ENCODE assay signal across 8 cellular contexts in genomic region chr2:231680992-231681852, GRCh38. TPM values are rescaled to one million over a fixed set of nuclear protein-coding genes. Genes with fewer than 3 reads are reported as not detected.
DNase-seq lines count a peak whose midpoint lies in the region; ATAC-seq, FAIRE-seq and TF ChIP-seq lines count a peak whose summit lies in the region.

No MANE protein-coding gene starts in this region.

- no peaks in the 10 kb centered on the region for H3K9me3 ChIP-seq in BLaER1
- no peaks in the 10 kb centered on the region for H3K9me3 ChIP-seq in H1 (ENCODE audit: insufficient read depth in 2 of 2, low read depth in 1 of 2, low read length in 1 of 2)
- H3K9me3 ChIP-seq in lower lobe of right lung: no peaks in the 10 kb centered on the region

- 10% methylated on average over 45 of the region's 79 CpGs; no CpG with 5 or more reads in 1 of the 2 experiments for WGBS in H1 (ENCODE audit: extremely low coverage in 1 of 2, insufficient coverage in 1 of 2, insufficient read length in 1 of 2, insufficient replicate concordance in 2 of 2, low coverage in 1 of 2, low lambda C conversion rate in 2 of 2, missing lambda C conversion rate in 1 of 2), 2 experiments

- peak overlapping the region; percentile 100 for H3K56ac ChIP-seq in H1 (replicated peaks; ENCODE audit: insufficient read length, low read depth, low read length)

- peaks cover 9% of the 10 kb centered on the region; the same call in 1 of the 2 replicates for H3K23me2 ChIP-seq in H1 (ENCODE audit: low read depth, low read length)

- H3K14ac ChIP-seq in H1 (ENCODE audit: insufficient read length): no peak overlapping the region

- no peak overlapping the region for H2BK20ac ChIP-seq in H1 (ENCODE audit: low read length)

- POLR2A ChIA-PET in RWPE1 (lab: Yijun Ruan, JAX; ENCODE audit: low non-redundant PET) (interaction anchor here (0.6 kb wide), 1 partner anchor 122 kb away, joined by 4 read pairs; no protein-coding TSS in a partner anchor), H1 (lab: Charles Lee; ENCODE audit: partially characterized antibody) (interaction anchor here (0.6 to 27.8 kb wide), 11 partner anchors 3 to 122 kb away, joined by 3 to 1080 read pairs (median 5); partner anchors contain the start of gene PTMA)

- peak overlapping the region; percentile 99 for H4K8ac ChIP-seq in H1 (ENCODE audit: extremely low read depth, insufficient read depth, low read length)

- no peak for TF ChIP-seq EP300 in H1 (IDR thresholded peaks at IDR 0.05; ENCODE audit: borderline replicate concordance in 1 of 2, low read depth in 2 of 2, low read length in 2 of 2)

- H2BK15ac ChIP-seq in H1 (ENCODE audit: low read length): 0 out of 2 replicates have a peak overlapping the region, but pooled peaks have one; percentile 46

- H3K4me1 ChIP-seq in BLaER1 (peaks cover 78% of the 10 kb centered on the region), H1 (replicated peaks in 1 of 4; ENCODE audit: control insufficient read depth in 3 of 4, insufficient read depth in 4 of 4, low read length in 3 of 4) (peaks cover 0 to 40% (median 24%) of the 10 kb centered on the region in 4 experiments; a peak in 6 of 7 replicates), lower lobe of right lung (peaks cover 19% of the 10 kb centered on the region)

- no peaks in the 10 kb centered on the region for H3K79me2 ChIP-seq in H1 (ENCODE audit: control insufficient read depth in 1 of 2, insufficient read depth in 2 of 2, low read length in 2 of 2)

- H2BK120ac ChIP-seq in H1 (replicated peaks; ENCODE audit: low read depth, low read length): peak overlapping the region; percentile 55

- peaks cover 21% of the 10 kb centered on the region; the same call in 1 of the 2 replicates for H4K20me1 ChIP-seq in BLaER1
- H4K20me1 ChIP-seq in H1 (replicated peaks in 1 of 2; ENCODE audit: control insufficient read depth in 1 of 2, insufficient read depth in 2 of 2, low read length in 2 of 2): no peaks in the 10 kb centered on the region

- DNase-seq in RWPE1 (ENCODE audit: low spot score) (peak; percentile 71), H1 (ENCODE audit: low read depth in 1 of 2, low spot score in 2 of 2) (peak in 1 of 2 experiments; percentile 91), lower lobe of right lung (peak; percentile 91), superior temporal gyrus (ENCODE audit: extremely low spot score) (peak; percentile 80), NCI-H1092 treated with DMSO at 0.1 percent for 48 hours (lab: John Stamatoyannopoulos, UW) (no peak)

- no peak overlapping the region for H3K23ac ChIP-seq in H1 (ENCODE audit: insufficient read length)

- peak overlapping the region; percentile 99 for H3K4me2 ChIP-seq in BLaER1
- peak overlapping the region; percentile 88 to 97 for H3K4me2 ChIP-seq in H1 (ENCODE audit: insufficient read depth in 1 of 2, low read depth in 2 of 2, low read length in 2 of 2)

- no peak; a peak in 1 of 4 replicates for TF ChIP-seq RAD21 in H1 (IDR thresholded peaks at IDR 0.05 in 1 of 2, conservative IDR thresholded peaks at IDR 0.05 in 1 of 2; ENCODE audit: low read depth in 2 of 2, low read length in 2 of 2)

- H2AK5ac ChIP-seq in H1 (ENCODE audit: low read depth, low read length): peak overlapping the region; percentile 97

- peaks cover 8% of the 10 kb centered on the region for H3K36me3 ChIP-seq in BLaER1
- no peaks in the 10 kb centered on the region for H3K36me3 ChIP-seq in H1 (ENCODE audit: control insufficient read depth in 2 of 4, insufficient read depth in 4 of 4, low read length in 3 of 4)
- H3K36me3 ChIP-seq in lower lobe of right lung: no peaks in the 10 kb centered on the region

- peak overlapping the region; percentile 85 for H3K4me3 ChIP-seq in BLaER1
- peak overlapping the region; percentile 66 to 88 (median 70) for H3K4me3 ChIP-seq in H1 (ENCODE audit: extremely low read depth in 1 of 4, insufficient read depth in 2 of 4, low read depth in 3 of 4, low read length in 4 of 4)
- peak overlapping the region; percentile 63 for H3K4me3 ChIP-seq in lower lobe of right lung

- CTCF ChIA-PET in RWPE1 (lab: Yijun Ruan, JAX): interaction anchor here (0.9 to 8.1 kb wide), 4 partner anchors 26 to 36 kb away, joined by 4 to 111 read pairs (median 12); no protein-coding TSS in a partner anchor
- CTCF ChIA-PET in H1 (lab: Charles Lee; ENCODE audit: partially characterized antibody): interaction anchor here (1.2 to 31.4 kb wide), 9 partner anchors 8 to 164 kb away, joined by 3 to 555 read pairs (median 7); no protein-coding TSS in a partner anchor

- no peaks in the 10 kb centered on the region for H3K79me1 ChIP-seq in H1 (ENCODE audit: low read depth, low read length)

- TF ChIP-seq CTCF in RWPE1 (conservative IDR thresholded peaks at IDR 0.05; ENCODE audit: low read depth): no peak
- TF ChIP-seq CTCF in H1 (IDR thresholded peaks at IDR 0.05; ENCODE audit: control extremely low read depth in 1 of 3, insufficient read depth in 1 of 3, low read depth in 1 of 3, low read length in 3 of 3): no peak
- TF ChIP-seq CTCF in lower lobe of right lung (IDR thresholded peaks at IDR 0.05): no peak

- peak overlapping the region; percentile 99 for H3K9ac ChIP-seq in BLaER1
- H3K9ac ChIP-seq in H1 (replicated peaks in 1 of 4; ENCODE audit: extremely low read depth in 1 of 4, low read depth in 3 of 4, low read length in 3 of 4): peak overlapping the region; percentile 93 to 96 (median 94)

- H3K27me3 ChIP-seq in BLaER1 (no peaks in the 10 kb centered on the region), H1 (replicated peaks in 1 of 4; ENCODE audit: control insufficient read depth in 3 of 4, extremely low read depth in 1 of 4, insufficient read depth in 3 of 4, low read length in 3 of 4) (no peaks in the 10 kb centered on the region), lower lobe of right lung (ENCODE audit: low read depth) (no peaks in the 10 kb centered on the region)

- H3K18ac ChIP-seq in H1 (ENCODE audit: extremely low read depth, low read length): peak overlapping the region; percentile 100

- intact Hi-C loops in lower lobe of right lung (cut with DNase I): no loop called here

- ATAC-seq in GM18867 (IDR thresholded peaks at IDR 0.05; ENCODE audit: unreplicated experiment) (peak; percentile 59), HG03066 (IDR thresholded peaks at IDR 0.05; ENCODE audit: low read depth, unreplicated experiment) (peak; percentile 72), lower lobe of right lung (peak; percentile 94)

- peak overlapping the region; percentile 99 for H4K91ac ChIP-seq in H1 (replicated peaks; ENCODE audit: insufficient read length, low read length)

- H4K5ac ChIP-seq in H1 (ENCODE audit: insufficient read length, low read depth, low read length): peak overlapping the region; percentile 98

- H2AFZ ChIP-seq in H1 (ENCODE audit: low read length): no peak overlapping the region

- no peak for FAIRE-seq in H1 (lab: Jason Lieb, UNC)

- H3K27ac ChIP-seq in BLaER1 (peak overlapping the region; percentile 100), RWPE1 (peak overlapping the region; percentile 97), H1 (ENCODE audit: low read depth, low read length) (peak overlapping the region; percentile 99), lower lobe of right lung (peak overlapping the region; percentile 95)

- peak overlapping the region; percentile 98 for H2BK5ac ChIP-seq in H1 (ENCODE audit: low read depth, low read length)

- peak in 1 of 2 experiments; percentile 80; a peak in 2 of 3 replicates for TF ChIP-seq POLR2A in H1 (IDR thresholded peaks at IDR 0.05; ENCODE audit: control extremely low read depth in 1 of 2, low read depth in 2 of 2, low read length in 2 of 2)

- peak overlapping the region; percentile 100 for H3K4ac ChIP-seq in H1 (replicated peaks; ENCODE audit: insufficient read length, low read depth, low read length)

- H2BK12ac ChIP-seq in H1 (ENCODE audit: low read depth, low read length): 0 out of 2 replicates have a peak overlapping the region, but pooled peaks have one; percentile 84

TF ChIP-seq in H1, 55 proteins besides CTCF, POLR2A, EP300 and RAD21 (continues in another document):
- TF ChIP-seq RFX5 (IDR thresholded peaks at IDR 0.05; ENCODE audit: borderline replicate concordance, low read depth, low read length) (no peak), PHF8 (conservative IDR thresholded peaks at IDR 0.05; ENCODE audit: low read depth, low read length) (peak; percentile 79), E2F6 (IDR thresholded peaks at IDR 0.05) (peak; percentile 8; the same call in 1 of the 2 replicates), RNF2 (IDR thresholded peaks at IDR 0.05; ENCODE audit: borderline replicate concordance, low read depth, low read length, missing control alignments, poor library complexity, severe bottlenecking) (no peak), SAP30 (IDR thresholded peaks at IDR 0.05; ENCODE audit: insufficient read depth, insufficient replicate concordance, low read length) (no peak), CHD2 (IDR thresholded peaks at IDR 0.05; ENCODE audit: low read length) (no peak), CHD1 (IDR thresholded peaks at IDR 0.05; ENCODE audit: low read depth, low read length) (no peak), SRF (IDR thresholded peaks at IDR 0.05; ENCODE audit: low read depth, low read length) (no peak), BACH1 (IDR thresholded peaks at IDR 0.05; ENCODE audit: low read length) (no peak), HDAC6 (IDR thresholded peaks at IDR 0.05; ENCODE audit: low read depth, low read length) (no peak), TBP (IDR thresholded peaks at IDR 0.05; ENCODE audit: low read depth, low read length) (peak; percentile 75; the same call in 1 of the 2 replicates)
- TF ChIP-seq, protein P1, sequence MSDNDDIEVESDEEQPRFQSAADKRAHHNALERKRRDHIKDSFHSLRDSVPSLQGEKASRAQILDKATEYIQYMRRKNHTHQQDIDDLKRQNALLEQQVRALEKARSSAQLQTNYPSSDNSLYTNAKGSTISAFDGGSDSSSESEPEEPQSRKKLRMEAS (IDR thresholded peaks at IDR 0.05): no peak; the same call in 1 of the 2 replicates

RNA-seq across cellular contexts. Expression of gene PTMA, which starts 27.1 kb away (rescaled TPM):
- total RNA-seq in H1 (2021; fragmentation: NEBNext Ultra II Directional; extraction: Animal tissue kit (Norgen Biotek cat#: 25700)): 2,680 and 2,823 TPM in 2 replicates
- 643 and 683 TPM in 2 replicates for polyA plus RNA-seq in H1 (2011; rRNA removed)
- 2,462 TPM for polyA plus RNA-seq in H1 (2011; cell fraction: cytosol; rRNA removed)
- polyA plus RNA-seq in H1 (2011; cell fraction: nucleus; rRNA removed): 898 TPM
- 2,061 to 2,998 TPM (median 2,419 TPM) in 4 replicates for polyA plus RNA-seq in H1 (2012, experiment 1 of 2)
- polyA plus RNA-seq in H1 (2012, experiment 2 of 2): 1,442 TPM
- polyA plus RNA-seq in H1 (2013, experiment 1 of 2): 4,157 TPM
- 3,985 TPM for polyA plus RNA-seq in H1 (2013, experiment 2 of 2)
- polyA minus RNA-seq in H1 (2011; rRNA and poly(A)+ RNA removed): 94.7 and 121 TPM in 2 replicates
- polyA minus RNA-seq in H1 (2011; cell fraction: cytosol; rRNA and poly(A)+ RNA removed): 755 TPM
- 623 TPM for polyA minus RNA-seq in H1 (2011; cell fraction: nucleus; rRNA and poly(A)+ RNA removed)
- total RNA-seq in lower lobe of right lung: 729 TPM
